8 cellular contexts compared by ENCODE assay signal in genomic region chr2:121297217-121297830, GRCh38. TPM values are rescaled to one million over a fixed set of nuclear protein-coding genes. Genes with fewer than 3 reads are reported as not detected.
A peak's percentile ranks its signal among the peaks of the same experiment; 100 is the strongest.
DNase-seq lines count a peak whose midpoint lies in the region; ATAC-seq and TF ChIP-seq lines count a peak whose summit lies in the region.

No MANE protein-coding gene starts in this region.

- no peaks in the 10 kb centered on the region for H3K36me3 ChIP-seq in Peyer's patch
- no peaks in the 10 kb centered on the region for H3K36me3 ChIP-seq in fibroblast of lung (ENCODE audit: control insufficient read depth, insufficient read depth, low read length)
- no peaks in the 10 kb centered on the region for H3K36me3 ChIP-seq in psoas muscle (ENCODE audit: insufficient read depth in 1 of 2, low read depth in 1 of 2)

- peak; percentile 55 for ATAC-seq in HG03520 (IDR thresholded peaks at IDR 0.05; ENCODE audit: unreplicated experiment)
- peak in 3 of 4 donors; percentile 68 to 80 (median 72) for ATAC-seq in psoas muscle
- no peak for ATAC-seq in HG02571 (IDR thresholded peaks at IDR 0.05; ENCODE audit: unreplicated experiment)

- TF ChIP-seq CTCF in GM12864 (IDR thresholded peaks at IDR 0.05; ENCODE audit: low read depth, low read length, missing control alignments) (peak; percentile 66), Peyer's patch (IDR thresholded peaks at IDR 0.05) (peak in 5 of 6 experiments; percentile 5 to 76 (median 57)), fibroblast of lung (conservative IDR thresholded peaks at IDR 0.05 in 1 of 2, IDR thresholded peaks at IDR 0.05 in 1 of 2; ENCODE audit: low read depth in 1 of 2, low read length in 2 of 2) (peak; percentile 55 to 88), psoas muscle (IDR thresholded peaks at IDR 0.05) (peak; percentile 43)

- H3K4me3 ChIP-seq in GM12864 (ENCODE audit: low read depth, low read length) (no peak overlapping the region), Peyer's patch (no peak overlapping the region), fibroblast of lung (replicated peaks in 1 of 4; ENCODE audit: control extremely low read depth in 1 of 4, insufficient read depth in 1 of 4, low read depth in 3 of 4, low read length in 4 of 4) (no peak overlapping the region), psoas muscle (no peak overlapping the region)

- peaks cover 15% of the 10 kb centered on the region for H3K27me3 Mint-ChIP-seq in activated naive CD4-positive, alpha-beta T cell treated with anti-CD3 and anti-CD28 coated beads, Interleukin-2, amount 10 ng/mL, durations not matched to agents 7 days and 5 days

- no peak overlapping the region for H3K4me2 ChIP-seq in fibroblast of lung (ENCODE audit: extremely low read depth, insufficient read depth, low read length)

- DNase-seq in GM12864 (ENCODE audit: low read depth) (no peak), Peyer's patch (peak in 1 of 3 donors; percentile 61), fibroblast of lung (ENCODE audit: low read depth in 2 of 2) (peak; percentile 10 to 12), psoas muscle (no peak)
- no peak for DNase-seq in central memory CD4-positive, alpha-beta T cell
- DNase-seq in activated naive CD4-positive, alpha-beta T cell treated with anti-CD3 and anti-CD28 coated beads, Interleukin-2, amount 10 ng/mL, durations not matched to agents 7 days and 5 days, result no peak

- H3K36me3 Mint-ChIP-seq in activated naive CD4-positive, alpha-beta T cell treated with anti-CD3 and anti-CD28 coated beads, Interleukin-2, amount 10 ng/mL, durations not matched to agents 7 days and 5 days, result no peaks in the 10 kb centered on the region

- H3K9ac ChIP-seq in fibroblast of lung (ENCODE audit: insufficient read depth, low read length), result no peak overlapping the region

- H3K4me1 ChIP-seq in Peyer's patch (peaks cover 0 to 4% (median 0%) of the 10 kb centered on the region in 4 donors), fibroblast of lung (ENCODE audit: control insufficient read depth, extremely low read depth, insufficient read depth, low read length) (no peaks in the 10 kb centered on the region), psoas muscle (no peaks in the 10 kb centered on the region)

- WGBS in psoas muscle, 3 donors, result 45 to 47% (median 45%) methylated on average over 9 of the region's 9 CpGs

- no peaks in the 10 kb centered on the region for H3K4me1 Mint-ChIP-seq in activated naive CD4-positive, alpha-beta T cell treated with anti-CD3 and anti-CD28 coated beads, Interleukin-2, amount 10 ng/mL, durations not matched to agents 7 days and 5 days

- no peaks in the 10 kb centered on the region for H3K9me3 ChIP-seq in Peyer's patch
- no peaks in the 10 kb centered on the region for H3K9me3 ChIP-seq in fibroblast of lung (ENCODE audit: control insufficient read depth, insufficient read depth, low read depth, low read length)
- no peaks in the 10 kb centered on the region for H3K9me3 ChIP-seq in psoas muscle

- no peak for TF ChIP-seq POLR2A in Peyer's patch (IDR thresholded peaks at IDR 0.05)

- intact Hi-C loops in psoas muscle (cut with DNase I), result loop anchor here in 1 of 2 donors (5.0 kb wide), 1 partner anchor 200 kb away; no protein-coding TSS in a partner anchor

- no peaks in the 10 kb centered on the region for H4K20me1 ChIP-seq in fibroblast of lung (ENCODE audit: control insufficient read depth, extremely low read depth, insufficient read depth, low read length)

- H3K27ac ChIP-seq in Peyer's patch, result no peak overlapping the region
- no peak overlapping the region for H3K27ac ChIP-seq in fibroblast of lung (ENCODE audit: insufficient read depth, low read length)
- no peak overlapping the region for H3K27ac ChIP-seq in psoas muscle

- H2AFZ ChIP-seq in fibroblast of lung (ENCODE audit: low read length), result no peak overlapping the region

- CTCF ChIA-PET in activated naive CD4-positive, alpha-beta T cell treated with anti-CD3 and anti-CD28 coated beads, Interleukin-2, amount 10 ng/mL, durations not matched to agents 7 days and 5 days (lab: Charles Lee), result interaction anchor here (0.6 kb wide), 1 partner anchor 695 kb away, joined by 3 read pairs; no protein-coding TSS in a partner anchor

- H3K27me3 ChIP-seq in Peyer's patch, result no peaks in the 10 kb centered on the region
- H3K27me3 ChIP-seq in fibroblast of lung (ENCODE audit: control insufficient read depth, insufficient read depth, low read length), result peaks cover 2% of the 10 kb centered on the region
- peaks cover 0 to 4% (median 0%) of the 10 kb centered on the region in 3 donors for H3K27me3 ChIP-seq in psoas muscle (ENCODE audit: insufficient read depth in 3 of 3, low read length in 2 of 3)

- H3K79me2 ChIP-seq in fibroblast of lung (ENCODE audit: control insufficient read depth, insufficient read depth, low read length), result no peaks in the 10 kb centered on the region

- no peak overlapping the region for H3K4me3 Mint-ChIP-seq in activated naive CD4-positive, alpha-beta T cell treated with anti-CD3 and anti-CD28 coated beads, Interleukin-2, amount 10 ng/mL, durations not matched to agents 7 days and 5 days

- no peak overlapping the region for H3K27ac Mint-ChIP-seq in activated naive CD4-positive, alpha-beta T cell treated with anti-CD3 and anti-CD28 coated beads, Interleukin-2, amount 10 ng/mL, durations not matched to agents 7 days and 5 days

- no peaks in the 10 kb centered on the region for H3K9me3 Mint-ChIP-seq in activated naive CD4-positive, alpha-beta T cell treated with anti-CD3 and anti-CD28 coated beads, Interleukin-2, amount 10 ng/mL, durations not matched to agents 7 days and 5 days

RNA-seq across cellular contexts. Expression of gene TFCP2L1, which starts 12.3 kb away (rescaled TPM):
- total RNA-seq in Peyer's patch (10 to 100 TPM in 1 of 4 donors, 1 to 10 TPM in 3; 5.0 to 41.0 (median 10.0) TPM), fibroblast of lung (not detected in 2 replicates), psoas muscle (1 to 10 TPM in 1 of 4 donors, under 1 TPM in 3; 0.17 to 1.8 (median 0.64) TPM)
- polyA plus RNA-seq in fibroblast of lung (not detected in 2 replicates), psoas muscle (1 to 10 TPM in 1 of 3 donors, under 1 TPM in 2; 0.14 to 1.2 (median 0.53) TPM)
- not detected in 2 replicates for polyA plus RNA-seq in fibroblast of lung (2012)
- polyA minus RNA-seq in fibroblast of lung (ENCODE audit: low replicate concordance), result not detected in 2 replicates

Comparison
In these comparisons a context has a peak if more than half of its experiments do, and no peak if none do; other contexts are left out.
1. DNase-seq: peak in fibroblast of lung (2 of 2); none in GM12864 (single experiment), psoas muscle (0 of 2), central memory CD4-positive, alpha-beta T cell (single experiment) and activated naive CD4-positive, alpha-beta T cell treated with anti-CD3 and anti-CD28 coated beads, Interleukin-2, amount 10 ng/mL, durations not matched to agents 7 days and 5 days (single experiment).
2. Peak in every context shown above with its lines, with median percentiles within 50 percentile points of each other: CTCF ChIP-seq.